10 cellular contexts compared by ENCODE assay signal in genomic region chr22:44455151-44455962, GRCh38. TPM values are rescaled to one million over a fixed set of nuclear protein-coding genes. Genes with fewer than 3 reads are reported as not detected.
DNase-seq lines count a peak whose midpoint lies in the region; ATAC-seq, FAIRE-seq and TF ChIP-seq lines count a peak whose summit lies in the region.
"Had no signal": no experiment of that assay in that cellular context is flagged by ENCODE, and none has a peak within 500 bp of the region (broad histone marks: within the 10 kb centered on the region; RNA-seq: fewer than 3 reads in every experiment).

No MANE protein-coding gene starts in this region.

- H3K4me3 ChIP-seq in K562, result no peak overlapping the region
- H3K4me3 ChIP-seq: hepatocyte had no signal

- H3K27ac ChIP-seq in KOPT-K1 (ENCODE audit: low read depth, low read length, poor library complexity, severe bottlenecking) (peak overlapping the region; percentile 95), K562 (ENCODE audit: extremely low read depth, low read depth, low read length) (no peak overlapping the region)
- H3K27ac ChIP-seq: hepatocyte had no signal

- H4K20me1 ChIP-seq in K562 (replicated peaks; ENCODE audit: control insufficient read depth, insufficient read depth, low read length), result no peaks in the 10 kb centered on the region

- intact Hi-C loops in K562 (cut with micrococcal nuclease) (no loop called here), cardiac septum (cut with DNase I) (no loop called here)

- in situ Hi-C loops in K562 (cut with MboI), result no loop called here

- TF ChIP-seq RAD21 in K562 (CRISPR knock-in tag; conservative IDR thresholded peaks at IDR 0.05 in 1 of 2, IDR thresholded peaks at IDR 0.05 in 1 of 2), result no peak

- no peak for FAIRE-seq in K562 (lab: Jason Lieb, UNC)

- TF ChIP-seq EP300 in K562 (IDR thresholded peaks at IDR 0.05; ENCODE audit: low read length), result no peak

- H3K9ac ChIP-seq in K562 (ENCODE audit: insufficient read depth in 1 of 2, low read depth in 2 of 2, low read length in 2 of 2), result no peak overlapping the region

- H3K4me1 ChIP-seq in K562 (replicated peaks in 1 of 2; ENCODE audit: control insufficient read depth in 2 of 2, insufficient read depth in 2 of 2, low read length in 2 of 2), result peaks cover 0 to 2% of the 10 kb centered on the region in 2 experiments; a peak in 1 of 5 replicates

- no TSS peak for BruUV-seq in K562 (replicated peaks; lab: Mats Ljungman, UMichigan)

- 3% methylated on average over 17 of the region's 17 CpGs for WGBS in K562 (ENCODE audit: insufficient coverage, low coverage, missing lambda C conversion rate)

- H3K79me2 ChIP-seq in K562 (ENCODE audit: control insufficient read depth, insufficient read depth, low read length), result no peaks in the 10 kb centered on the region
- H3K79me2 ChIP-seq: hepatocyte had no signal

- no peak for ATAC-seq in K562

- H3K9me1 ChIP-seq in K562 (ENCODE audit: control insufficient read depth, insufficient read depth, low read length), result no peaks in the 10 kb centered on the region

- DNase-seq in activated CD4-positive, CD25-positive, alpha-beta regulatory T cell treated with anti-CD3 and anti-CD28 coated beads, Interleukin-2, amount 50 U/mL, for 72 hours, result peak; percentile 42
- DNase-seq in K562 (ENCODE audit: extremely low read depth in 1 of 4, low spot score in 3 of 4) (no peak), NOMO-1 treated with dmso at 0.1 percent for 144 hours (lab: John Stamatoyannopoulos, UW; ENCODE audit: unreplicated experiment) (no peak), DMS 273 treated with DMSO at 0.1 percent for 48 hours (lab: John Stamatoyannopoulos, UW) (no peak), NCI-H748 (lab: John Stamatoyannopoulos, UW; ENCODE audit: unreplicated experiment) (no peak), cardiac septum (ENCODE audit: low spot score) (no peak)
- DNase-seq in stimulated activated CD8-positive, alpha-beta memory T cell treated with anti-CD3 and anti-CD28 coated beads, Interleukin-7, amount 100 ng/mL, for 4 hours (ENCODE audit: low read depth in 2 of 2), result peak; percentile 22 to 23
- DNase-seq: NCI-H345 had no signal

- no peak overlapping the region for H2AFZ ChIP-seq in K562 (ENCODE audit: low read depth, low read length)
- H2AFZ ChIP-seq: hepatocyte had no signal

- no peak overlapping the region for H3K4me2 ChIP-seq in K562 (ENCODE audit: insufficient read depth, low read length)
- H3K4me2 ChIP-seq: hepatocyte had no signal

- H3K36me3 ChIP-seq in KOPT-K1 (ENCODE audit: insufficient read depth, low read length) (no peaks in the 10 kb centered on the region), K562 (ENCODE audit: control insufficient read depth, insufficient read depth, low read length) (no peaks in the 10 kb centered on the region)

- peaks cover 0 to 23% of the 10 kb centered on the region in 2 experiments; a peak in 1 of 5 replicates for H3K27me3 ChIP-seq in K562 (ENCODE audit: control insufficient read depth in 2 of 2, insufficient read depth in 2 of 2, low read length in 2 of 2)
- H3K27me3 ChIP-seq: hepatocyte had no signal

- H3K9me3 ChIP-seq in KOPT-K1 (ENCODE audit: insufficient read depth, low read length, poor library complexity, severe bottlenecking), result no peaks in the 10 kb centered on the region
- no peaks in the 10 kb centered on the region for H3K9me3 ChIP-seq in K562 (replicated peaks; ENCODE audit: control insufficient read depth, insufficient read depth, low read depth, low read length)

- no peak for TF ChIP-seq CTCF in K562 (IDR thresholded peaks at IDR 0.05 in 2 of 3, conservative IDR thresholded peaks at IDR 0.05 in 1 of 3; ENCODE audit: insufficient read depth in 2 of 3, low read depth in 1 of 3, low read length in 3 of 3)

- no peak for TF ChIP-seq POLR2A in K562 (conservative IDR thresholded peaks at IDR 0.05)

- CTCF ChIA-PET in K562 (lab: Yijun Ruan, JAX; ENCODE audit: low intra/inter-chr PET ratio), result no interaction called here

- POLR2A ChIA-PET in K562 (lab: Yijun Ruan, JAX), result no interaction called here

TF ChIP-seq in K562, 482 proteins besides CTCF, POLR2A, EP300 and RAD21:
- peak; percentile 9; the same call in 1 of the 2 replicates for TF ChIP-seq ATF3 (IDR thresholded peaks at IDR 0.05)
- no peak for TF ChIP-seq ATF3 (CRISPR knock-in tag; conservative IDR thresholded peaks at IDR 0.05)
- TF ChIP-seq POLR3G (IDR thresholded peaks at IDR 0.05; ENCODE audit: extremely low read depth, insufficient read length, insufficient replicate concordance), result no peak
- no peak for TF ChIP-seq GATAD2A (IDR thresholded peaks at IDR 0.05)
- TF ChIP-seq THAP7 (CRISPR knock-in tag; IDR thresholded peaks at IDR 0.05), result no peak
- no peak for TF ChIP-seq ZNF282 (CRISPR knock-in tag; IDR thresholded peaks at IDR 0.05)

RNA-seq across cellular contexts. Expression of gene RTL6, which starts 42.7 kb away (rescaled TPM):
- 2.3 and 6.4 TPM in 2 replicates for total RNA-seq in K562 (2011; cell fraction: chromatin; rRNA removed; ENCODE audit: low replicate concordance)
- 5.3 and 7.7 TPM in 2 replicates for total RNA-seq in K562 (2011; cell fraction: nucleolus; rRNA removed)
- total RNA-seq in K562 (2011; cell fraction: nucleoplasm; rRNA removed), result 3.8 and 5.5 TPM in 2 replicates
- total RNA-seq in K562 (2014; rRNA removed) (3.4 and 5.0 TPM in 2 replicates), K562 (2014; rRNA removed; fragmentation: Illumina TruSeq; extraction: Trizol) (2.5 and 3.2 TPM in 2 replicates), K562 (2015; rRNA removed; fragmentation: Illumina TruSeq; extraction: Trizol) (4.0 and 4.2 TPM in 2 replicates), K562 (2021) (6.6 and 7.1 TPM in 2 replicates), cardiac septum (25.6 TPM)
- polyA plus RNA-seq in K562 (2011; rRNA removed) (0.73 and 2.0 TPM in 2 replicates), K562 (2014; fragmentation: Illumina TruSeq; extraction: Trizol) (4.5 and 4.9 TPM in 2 replicates), K562 (2014; fragmentation: Nextera tagmentation; extraction: Ambion mirVana) (1 to 10 TPM; 1.0 to 1.1 TPM), K562 (2014; rRNA removed) (2.8 and 3.7 TPM in 2 replicates)
- 1.1 and 4.2 TPM in 2 replicates for polyA plus RNA-seq in K562 (2011; cell fraction: cytosol; rRNA removed)
- polyA plus RNA-seq in K562 (2011; cell fraction: nucleus; rRNA removed), result 0.69 and 2.0 TPM in 2 replicates
- 4.8 and 6.4 TPM in 2 replicates for polyA plus RNA-seq in K562 (2012)
- polyA minus RNA-seq in K562 (2011; rRNA and poly(A)+ RNA removed), result 1.4 and 4.3 TPM in 2 replicates
- 2.2 and 3.6 TPM in 2 replicates for polyA minus RNA-seq in K562 (2011; cell fraction: cytosol; rRNA and poly(A)+ RNA removed)
- 2.6 and 4.3 TPM in 2 replicates for polyA minus RNA-seq in K562 (2011; cell fraction: nucleus; rRNA and poly(A)+ RNA removed)

Comparison
In these comparisons a context has a peak if more than half of its experiments do, and no peak if none do; other contexts are left out.
1. DNase-seq: peak in activated CD4-positive, CD25-positive, alpha-beta regulatory T cell treated with anti-CD3 and anti-CD28 coated beads, Interleukin-2, amount 50 U/mL, for 72 hours (single experiment) and stimulated activated CD8-positive, alpha-beta memory T cell treated with anti-CD3 and anti-CD28 coated beads, Interleukin-7, amount 100 ng/mL, for 4 hours (2 of 2); none in K562 (0 of 4), NOMO-1 treated with dmso at 0.1 percent for 144 hours (single experiment), DMS 273 treated with DMSO at 0.1 percent for 48 hours (single experiment), NCI-H748 (single experiment) and cardiac septum (single experiment).